Comparison of ENCODE assay signal across 18 cellular contexts in genomic region chr12:76003263-76003640, GRCh38.
"Had no signal": no experiment of that assay in that cellular context is flagged by ENCODE, and none has a peak within 500 bp of the region (broad histone marks: within the 10 kb centered on the region; RNA-seq: fewer than 3 reads in every experiment).

No MANE protein-coding gene starts in this region.

- H3K4me3 ChIP-seq: body of pancreas, esophagus muscularis mucosa, gastroesophageal sphincter, heart left ventricle, upper lobe of right lung had no signal

- H3K4me1 ChIP-seq: body of pancreas, esophagus muscularis mucosa, gastroesophageal sphincter, heart left ventricle, upper lobe of right lung had no signal

- H3K27me3 ChIP-seq: body of pancreas, esophagus muscularis mucosa, gastroesophageal sphincter, heart left ventricle, upper lobe of right lung had no signal

- H3K9me3 ChIP-seq: body of pancreas, esophagus muscularis mucosa, gastroesophageal sphincter, heart left ventricle, upper lobe of right lung had no signal

- DNase-seq: activated CD4-positive, alpha-beta T cell treated with anti-CD3 and anti-CD28 coated beads, Interleukin-2, amount 10 ng/mL, durations not matched to agents 24 days and 14 days; activated CD8-positive, alpha-beta T cell treated with anti-CD3 and anti-CD28 coated beads for 36 hours; activated naive CD4-positive, alpha-beta T cell treated with anti-CD3 and anti-CD28 coated beads for 36 hours; activated T-cell treated with anti-CD3 and anti-CD28 coated beads, Interleukin-2, amount 50 U/mL, for 1 hour; body of pancreas; caudate nucleus; heart left ventricle; immature natural killer cell; mesendoderm; nucleus accumbens; posterior cingulate gyrus; stimulated activated CD4-positive, alpha-beta T cell treated with anti-CD3 and anti-CD28 coated beads, Interleukin-1b, Interleukin-23, amount 100 ng/mL, for 48 hours; stimulated activated CD8-positive, alpha-beta memory T cell treated with anti-CD3 and anti-CD28 coated beads, Interleukin-4, amount 100 ng/mL, for 48 hours; stimulated activated naive CD4-positive, alpha-beta T cell; T1000; upper lobe of right lung had no signal

- H3K36me3 ChIP-seq: esophagus muscularis mucosa, gastroesophageal sphincter, heart left ventricle, upper lobe of right lung had no signal

- H3K27ac ChIP-seq: body of pancreas, esophagus muscularis mucosa, gastroesophageal sphincter, heart left ventricle, upper lobe of right lung had no signal
